24 cellular contexts compared by ENCODE assay signal in the genomic region with DNA sequence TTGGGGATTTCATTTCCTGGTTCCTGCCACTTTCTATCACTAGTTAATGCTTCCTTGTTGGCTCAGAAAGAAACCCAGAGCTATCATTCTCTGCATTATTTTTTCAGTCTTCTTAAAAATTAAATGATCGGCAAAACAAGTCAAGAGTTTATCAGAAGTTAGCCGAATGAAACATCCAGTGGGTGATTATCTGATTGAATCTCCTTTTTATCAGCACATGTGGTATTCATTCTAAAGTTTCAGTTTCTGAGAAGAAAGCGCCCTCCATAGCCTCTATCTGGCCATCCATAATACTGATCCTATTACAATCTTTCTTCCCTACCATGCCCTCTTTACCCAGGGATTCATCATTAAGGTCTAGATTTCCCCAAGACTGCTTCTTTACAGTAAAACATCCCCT.
DNase-seq lines count a peak whose midpoint lies in the region; ATAC-seq and TF ChIP-seq lines count a peak whose summit lies in the region.
"Had no signal": no experiment of that assay in that cellular context is flagged by ENCODE, and none has a peak within 500 bp of the region (broad histone marks: within the 10 kb centered on the region; RNA-seq: fewer than 3 reads in every experiment).

No MANE protein-coding gene starts in this region.

- intact Hi-C loops in PC-3 (cut with micrococcal nuclease): loop anchor here (5.0 kb wide), 1 partner anchor 74 kb away; a partner anchor contains a TSS
- intact Hi-C loops in stomach (cut with DNase I; ENCODE audit: low total_unique reads): no loop called here

- no peak overlapping the region for H3K27ac ChIP-seq in GM23248
- peak overlapping the region; percentile 80 for H3K27ac ChIP-seq in PC-3 (ENCODE audit: low read length)
- H3K27ac ChIP-seq in effector memory CD4-positive, alpha-beta T cell (ENCODE audit: insufficient read depth, low read length, poor library complexity, severe bottlenecking): peak overlapping the region; percentile 43
- peak overlapping the region in 3 of 5 donors; percentile 27 to 80 (median 72) for H3K27ac ChIP-seq in stomach
- H3K27ac ChIP-seq: sigmoid colon, uterus had no signal

- POLR2A ChIA-PET in PC-3 (lab: Charles Lee; ENCODE audit: unreplicated experiment): no interaction called here

- H3K4me1 ChIP-seq in GM23248 (ENCODE audit: insufficient read depth): peaks cover 43% of the 10 kb centered on the region
- H3K4me1 ChIP-seq in PC-3 (ENCODE audit: insufficient read depth, low read length): peaks cover 52% of the 10 kb centered on the region
- peaks cover 38% of the 10 kb centered on the region for H3K4me1 ChIP-seq in effector memory CD4-positive, alpha-beta T cell (ENCODE audit: control insufficient read depth, insufficient read depth, low read length, poor library complexity, severe bottlenecking)
- H3K4me1 ChIP-seq in stomach: peaks cover 14 to 74% (median 37%) of the 10 kb centered on the region in 4 donors
- no peaks in the 10 kb centered on the region for H3K4me1 ChIP-seq in HAP-1
- H3K4me1 ChIP-seq: sigmoid colon, uterus had no signal

- no peak for DNase-seq in GM23248
- no peak for DNase-seq in PC-3
- no peak for DNase-seq in effector memory CD4-positive, alpha-beta T cell
- DNase-seq in stomach: no peak
- DNase-seq in AG08396 (ENCODE audit: low spot score): no peak
- DNase-seq in HAP-1 (ENCODE audit: low spot score in 2 of 2): no peak
- DNase-seq: activated naive CD8-positive, alpha-beta T cell treated with anti-CD3 and anti-CD28 coated beads, Interleukin-2, amount 50 U/mL, for 24 hours; activated T-cell treated with anti-CD3 and anti-CD28 coated beads, Interleukin-2, amount 50 U/mL, for 4 hours; cerebellar nuclear complex; GOT3; heart right ventricle; left colon; NCI-H1417; NCI-H2081; NCI-H345; NCI-H82; SHP77; sigmoid colon; stimulated activated naive CD8-positive, alpha-beta T cell treated with anti-CD3 and anti-CD28 coated beads, Interleukin-15, Interleukin-2, amounts not matched to agents 100 U/mL and 50 U/mL, for 24 hours; T1000; uterus had no signal

- CTCF ChIA-PET in PC-3 (lab: Charles Lee): no interaction called here

- no peak for TF ChIP-seq EP300 in stomach (IDR thresholded peaks at IDR 0.05)

- 96 to 98% methylated on average over 3 of the region's 3 CpGs for WGBS in GM23248 (ENCODE audit: low coverage in 1 of 2, low lambda C conversion rate in 2 of 2, missing lambda C conversion rate in 2 of 2), 2 experiments
- WGBS in stomach, 5 donors: 68 to 79% (median 79%) methylated on average over 3 of the region's 3 CpGs

- H2AFZ ChIP-seq in GM23248: no peak overlapping the region
- H2AFZ ChIP-seq in PC-3 (ENCODE audit: low read length): no peak overlapping the region

- no peak for TF ChIP-seq POLR2A in stomach (IDR thresholded peaks at IDR 0.05)

- TF ChIP-seq CTCF in PC-3 (conservative IDR thresholded peaks at IDR 0.05; ENCODE audit: low read depth, low read length): no peak
- no peak for TF ChIP-seq CTCF in stomach (IDR thresholded peaks at IDR 0.05)

- ATAC-seq in PC-3: no peak
- no peak for ATAC-seq in HG03095 (IDR thresholded peaks at IDR 0.05; ENCODE audit: unreplicated experiment)
- ATAC-seq: HepG2, left colon, WTC11 had no signal

- H3K9me2 ChIP-seq in GM23248 (ENCODE audit: insufficient read depth): no peaks in the 10 kb centered on the region
- no peaks in the 10 kb centered on the region for H3K9me2 ChIP-seq in PC-3 (replicated peaks; ENCODE audit: low read length)

- no peak overlapping the region for H3K9ac ChIP-seq in GM23248
- H3K9ac ChIP-seq in PC-3 (ENCODE audit: low read length): 0 out of 2 replicates have a peak overlapping the region, but pooled peaks have one; percentile 3

- peaks cover 95% of the 10 kb centered on the region for H3K79me2 ChIP-seq in GM23248 (ENCODE audit: insufficient read depth)
- H3K79me2 ChIP-seq in PC-3 (ENCODE audit: low read length): peaks cover 73% of the 10 kb centered on the region

- H4K20me1 ChIP-seq in GM23248 (ENCODE audit: insufficient read depth) (0 out of 2 replicates have a peak, but pooled peaks cover 2% of the 10 kb centered on the region), PC-3 (ENCODE audit: low read length) (no peaks in the 10 kb centered on the region)

- H3K9me3 ChIP-seq in GM23248 (ENCODE audit: low read depth) (no peaks in the 10 kb centered on the region), PC-3 (ENCODE audit: low read length) (no peaks in the 10 kb centered on the region), stomach (no peaks in the 10 kb centered on the region), HAP-1 (no peaks in the 10 kb centered on the region)
- H3K9me3 ChIP-seq in effector memory CD4-positive, alpha-beta T cell (ENCODE audit: control insufficient read depth, low read length): no peaks in the 10 kb centered on the region
- H3K9me3 ChIP-seq: heart right ventricle, sigmoid colon, uterus had no signal

- H3K4me3 ChIP-seq in GM23248 (peak overlapping the region; percentile 29), PC-3 (ENCODE audit: low read length) (peak overlapping the region; percentile 43; the same call in 1 of the 2 replicates), stomach (no peak overlapping the region), HAP-1 (no peak overlapping the region)
- H3K4me3 ChIP-seq in effector memory CD4-positive, alpha-beta T cell (ENCODE audit: insufficient read depth, low read depth, low read length, poor library complexity, severe bottlenecking): peak overlapping the region; percentile 18
- H3K4me3 ChIP-seq: sigmoid colon, uterus had no signal

- H3K4me2 ChIP-seq in GM23248 (ENCODE audit: unreplicated experiment) (peak overlapping the region; percentile 49), PC-3 (ENCODE audit: low read length) (peak overlapping the region; percentile 73)

- H3K27me3 ChIP-seq in GM23248 (replicated peaks; ENCODE audit: insufficient read depth) (no peaks in the 10 kb centered on the region), PC-3 (ENCODE audit: low read length) (no peaks in the 10 kb centered on the region), stomach (no peaks in the 10 kb centered on the region), HAP-1 (ENCODE audit: low read depth) (no peaks in the 10 kb centered on the region)
- no peaks in the 10 kb centered on the region for H3K27me3 ChIP-seq in effector memory CD4-positive, alpha-beta T cell (replicated peaks; ENCODE audit: control insufficient read depth, insufficient read depth, low read length, poor library complexity, severe bottlenecking)
- H3K27me3 ChIP-seq: heart right ventricle, sigmoid colon, uterus had no signal

- peaks cover 34% of the 10 kb centered on the region for H3F3A ChIP-seq in GM23248 (ENCODE audit: insufficient read depth)
- H3F3A ChIP-seq in PC-3 (ENCODE audit: low read length, unreplicated experiment): no peaks in the 10 kb centered on the region

- no TSS peak for BruUV-seq in PC-3 (replicated peaks; lab: Mats Ljungman, UMichigan)

- in situ Hi-C loops in GM23248 (cut with MboI): no loop called here
- in situ Hi-C loops in HAP-1 (cut with MboI; ENCODE audit: low sequenced_read_pairs): no loop called here

- H3K36me3 ChIP-seq in GM23248 (ENCODE audit: low read depth) (no peaks in the 10 kb centered on the region), PC-3 (ENCODE audit: low read depth, low read length) (no peaks in the 10 kb centered on the region), stomach (no peaks in the 10 kb centered on the region), HAP-1 (replicated peaks) (no peaks in the 10 kb centered on the region)
- H3K36me3 ChIP-seq in effector memory CD4-positive, alpha-beta T cell (ENCODE audit: control insufficient read depth, insufficient read depth, low read length): no peaks in the 10 kb centered on the region
- H3K36me3 ChIP-seq: heart right ventricle, sigmoid colon, uterus had no signal

Comparison
In these comparisons a context has a peak if more than half of its experiments do, and no peak if none do; other contexts are left out.
1. H3K4me3 ChIP-seq: peak in GM23248 (single experiment), PC-3 (single experiment) and effector memory CD4-positive, alpha-beta T cell (single experiment); none in stomach (0 of 4) and HAP-1 (single experiment).